8 cellular contexts compared by ENCODE assay signal in the genomic region with DNA sequence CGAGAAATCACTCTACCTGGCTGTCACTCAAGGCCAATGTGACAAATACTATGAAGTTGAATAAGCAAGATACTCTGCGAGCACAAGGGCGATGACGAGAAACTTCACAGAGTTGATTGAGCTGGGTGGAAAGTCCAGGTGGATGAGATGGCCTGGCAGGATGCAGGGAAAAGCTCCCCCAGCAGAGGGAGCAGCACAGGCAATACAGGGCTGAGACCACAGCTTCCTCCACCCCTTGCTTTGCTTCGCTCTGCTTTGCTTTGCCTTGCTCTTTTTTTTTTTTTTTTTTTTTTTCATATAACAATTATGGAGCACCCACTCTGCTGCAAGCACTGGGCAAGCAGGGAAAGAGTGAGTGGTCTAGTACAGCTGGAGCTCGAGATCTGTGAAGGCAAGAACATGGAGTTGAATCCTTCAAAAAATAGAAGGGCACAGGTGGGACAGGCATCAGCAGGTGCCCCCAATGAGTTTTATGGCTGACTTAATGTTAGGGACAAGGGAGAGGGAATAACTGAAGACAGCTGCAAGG.
DNase-seq lines count a peak whose midpoint lies in the region; ATAC-seq and TF ChIP-seq lines count a peak whose summit lies in the region.

No MANE protein-coding gene starts in this region.

- H3K9me3 ChIP-seq in esophagus squamous epithelium (no peaks in the 10 kb centered on the region), tibial nerve (no peaks in the 10 kb centered on the region)

- no peak for TF ChIP-seq POLR2A in esophagus squamous epithelium (IDR thresholded peaks at IDR 0.05)
- TF ChIP-seq POLR2A in tibial nerve (IDR thresholded peaks at IDR 0.05): no peak

- H3K36me3 ChIP-seq in esophagus squamous epithelium (no peaks in the 10 kb centered on the region), tibial nerve (no peaks in the 10 kb centered on the region)

- H3K4me3 ChIP-seq in esophagus squamous epithelium (no peak overlapping the region), tibial nerve (no peak overlapping the region)

- no peaks in the 10 kb centered on the region for H3K27me3 ChIP-seq in esophagus squamous epithelium
- no peaks in the 10 kb centered on the region for H3K27me3 ChIP-seq in tibial nerve

- DNase-seq in Ammon's horn (ENCODE audit: low spot score) (peak; percentile 48), NOMO-1 (lab: John Stamatoyannopoulos, UW; ENCODE audit: unreplicated experiment in 2 of 2) (peak; percentile 65 to 66), esophagus squamous epithelium (lab: John Stamatoyannopoulos, UW) (no peak), omental fat pad (ENCODE audit: low spot score) (peak; percentile 29), tibial nerve (ENCODE audit: low spot score in 2 of 2) (peak; percentile 23 to 49)
- DNase-seq in activated CD8-positive, alpha-beta memory T cell treated with anti-CD3 and anti-CD28 coated beads, Interleukin-2, amount 50 U/mL, for 4 hours: peak; percentile 60

- peak overlapping the region in 3 of 4 donors; percentile 44 to 61 (median 59) for H3K27ac ChIP-seq in esophagus squamous epithelium
- H3K27ac ChIP-seq in tibial nerve: peak overlapping the region in 1 of 4 donors; percentile 36

- peak; percentile 42 to 84 (median 66) for TF ChIP-seq CTCF in esophagus squamous epithelium (IDR thresholded peaks at IDR 0.05)
- no peak for TF ChIP-seq CTCF in omental fat pad (IDR thresholded peaks at IDR 0.05)
- TF ChIP-seq CTCF in tibial nerve (IDR thresholded peaks at IDR 0.05): peak; percentile 39 to 67 (median 53)

- WGBS in esophagus squamous epithelium, 2 donors: 67 to 75% methylated on average over 6 of the region's 6 CpGs
- WGBS in tibial nerve, 2 donors: 69 to 87% methylated on average over 6 of the region's 6 CpGs

- no peak for TF ChIP-seq EP300 in tibial nerve (IDR thresholded peaks at IDR 0.05)

- peak; percentile 96 for ATAC-seq in GM18868 (IDR thresholded peaks at IDR 0.05; ENCODE audit: unreplicated experiment)
- ATAC-seq in HG03066 (IDR thresholded peaks at IDR 0.05; ENCODE audit: low read depth, unreplicated experiment): peak; percentile 72
- no peak for ATAC-seq in omental fat pad (ENCODE audit: low FRiP score)

- intact Hi-C loops in esophagus squamous epithelium (cut with DNase I): loop anchor here (10.0 kb wide), 1 partner anchor 494 kb away; no protein-coding TSS in a partner anchor

- H3K4me1 ChIP-seq in esophagus squamous epithelium (peaks cover 0 to 51% (median 17%) of the 10 kb centered on the region in 3 donors), tibial nerve (peaks cover 0 to 18% (median 8%) of the 10 kb centered on the region in 4 donors)

Comparison
In these comparisons a context has a peak if more than half of its experiments do, and no peak if none do; other contexts are left out.
1. CTCF ChIP-seq: peak in esophagus squamous epithelium (6 of 6) and tibial nerve (5 of 5); none in omental fat pad (0 of 3).